ENCODE assay signal across 36 cellular contexts in genomic region chrX:49987651-49988050, GRCh38.
"Had no signal": no experiment of that assay in that cellular context is flagged by ENCODE, and none has a peak within 500 bp of the region (broad histone marks: within the 10 kb centered on the region; RNA-seq: fewer than 3 reads in every experiment).

No MANE protein-coding gene starts in this region.

- H3K27ac Mint-ChIP-seq: activated B cell treated with CpG ODN at 0.5 μM for 24 hours; activated CD4-positive, alpha-beta memory T cell treated with anti-CD3 and anti-CD28 coated beads for 36 hours; activated CD4-positive, alpha-beta T cell treated with anti-CD3 and anti-CD28 coated beads for 36 hours; activated CD4-positive, alpha-beta T cell treated with anti-CD3 and anti-CD28 coated beads, Interleukin-2, amount 10 ng/mL, durations not matched to agents 7 days and 5 days; activated CD8-positive, alpha-beta T cell treated with anti-CD3 and anti-CD28 coated beads for 36 hours; activated naive CD4-positive, alpha-beta T cell treated with anti-CD3 and anti-CD28 coated beads for 36 hours; activated naive CD8-positive, alpha-beta T cell treated with anti-CD3 and anti-CD28 coated beads for 36 hours; activated T-cell treated with anti-CD3 and anti-CD28 coated beads, Interleukin-2, amount 50 U/mL, for 72 hours; activated T-helper 1 cell treated with anti-CD3 and anti-CD28 coated beads, Interleukin-12 subunit alpha, Interleukin-12 subunit beta, Interleukin-2, Interleukin-4 antibody, amounts not matched to agents 30 ng/mL and 10 ng/mL and 1 ng/mL, durations not matched to agents 14 hours and 24 hours and 36 hours; activated T-helper 17 cell treated with anti-CD3 and anti-CD28 coated beads, Interleukin-2, amount 50 U/mL, for 72 hours; T-helper 1 cell treated with Interleukin-12 subunit alpha and Interleukin-12 subunit beta and Interleukin-4 antibody, amounts not matched to agents 30 μg/mL and 1 μg/mL, for 36 hours; T-helper 2 cell treated with Interferon-gamma antibody and Interleukin-4, amounts not matched to agents 5 μg/mL and 100 μg/mL, for 36 hours had no signal

- H3K27me3 Mint-ChIP-seq: activated B cell treated with CpG ODN at 0.5 μM for 24 hours; activated CD4-positive, alpha-beta memory T cell treated with anti-CD3 and anti-CD28 coated beads for 36 hours; activated CD4-positive, alpha-beta T cell treated with anti-CD3 and anti-CD28 coated beads for 36 hours; activated CD4-positive, alpha-beta T cell treated with anti-CD3 and anti-CD28 coated beads, Interleukin-2, amount 10 ng/mL, durations not matched to agents 7 days and 5 days; activated CD8-positive, alpha-beta T cell treated with anti-CD3 and anti-CD28 coated beads for 36 hours; activated naive CD8-positive, alpha-beta T cell treated with anti-CD3 and anti-CD28 coated beads for 36 hours; activated T-helper 17 cell treated with anti-CD3 and anti-CD28 coated beads, Interleukin-2, amount 50 U/mL, for 72 hours; brain; central memory CD8-positive, alpha-beta T cell had no signal

- H3K9me3 ChIP-seq: adrenal gland, ascending aorta had no signal

- DNase-seq: activated B cell treated with CpG ODN at 0.5 μM for 24 hours; activated CD4-positive, alpha-beta memory T cell treated with anti-CD3 and anti-CD28 coated beads for 36 hours; activated CD4-positive, alpha-beta T cell treated with anti-CD3 and anti-CD28 coated beads for 36 hours; activated CD4-positive, alpha-beta T cell treated with anti-CD3 and anti-CD28 coated beads for 48 hours; activated CD4-positive, alpha-beta T cell treated with anti-CD3 and anti-CD28 coated beads, Interleukin-2, amount 10 ng/mL, durations not matched to agents 7 days and 5 days; activated CD4-positive, CD25-positive, alpha-beta regulatory T cell treated with anti-CD3 and anti-CD28 coated beads, Interleukin-2, amount 50 U/mL, for 72 hours; activated CD8-positive, alpha-beta memory T cell treated with anti-CD3 and anti-CD28 coated beads, Interleukin-2, amount 50 U/mL, for 4 hours; activated CD8-positive, alpha-beta T cell treated with anti-CD3 and anti-CD28 coated beads for 36 hours; activated effector memory CD4-positive, alpha-beta T cell treated with anti-CD3 and anti-CD28 coated beads, Interleukin-2, amount 50 U/mL, for 16 hours; activated gamma-delta T cell treated with Interleukin-2 at 50 U/mL for 16 hours; activated naive CD4-positive, alpha-beta T cell; activated naive CD4-positive, alpha-beta T cell treated with anti-CD3 and anti-CD28 coated beads for 36 hours; activated naive CD4-positive, alpha-beta T cell treated with anti-CD3 and anti-CD28 coated beads, Interleukin-2, amount 50 U/mL, for 16 hours; activated naive CD8-positive, alpha-beta T cell treated with anti-CD3 and anti-CD28 coated beads for 36 hours; activated T-cell treated with anti-CD3 and anti-CD28 coated beads for 4 hours; activated T-cell treated with anti-CD3 and anti-CD28 coated beads, Interleukin-2, amount 50 U/mL, for 1 hour; activated T-cell treated with anti-CD3 and anti-CD28 coated beads, Interleukin-2, amount 50 U/mL, for 4 hours; activated T-cell treated with anti-CD3 and anti-CD28 coated beads, Interleukin-2, amount 50 U/mL, for 72 hours; adrenal gland; amniotic stem cell; caudate nucleus; cerebellar nuclear complex; SW 1271; T-helper 1 cell; T-helper 2 cell; T-helper 9 cell had no signal

- H3K27me3 ChIP-seq: adrenal gland, ascending aorta, cardiac muscle cell had no signal

- H3K36me3 ChIP-seq: adrenal gland, ascending aorta, cardiac muscle cell had no signal

- H3K4me1 ChIP-seq: adrenal gland, ascending aorta had no signal

- ATAC-seq: activated CD4-positive, alpha-beta T cell treated with anti-CD3 and anti-CD28 coated beads for 36 hours; activated CD8-positive, alpha-beta T cell treated with anti-CD3 and anti-CD28 coated beads for 36 hours; activated naive CD4-positive, alpha-beta T cell treated with anti-CD3 and anti-CD28 coated beads, Interleukin-2, amount 50 U/mL, for 72 hours; activated T-cell treated with anti-CD3 and anti-CD28 coated beads, Interleukin-2, amount 50 U/mL, for 4 hours; activated T-cell treated with anti-CD3 and anti-CD28 coated beads, Interleukin-2, amount 50 U/mL, for 72 hours; activated T-helper 17 cell treated with anti-CD3 and anti-CD28 coated beads, Interleukin-2, amount 50 U/mL, for 72 hours had no signal

- H3K4me3 Mint-ChIP-seq: activated B cell treated with CpG ODN at 0.5 μM for 24 hours; activated CD4-positive, alpha-beta memory T cell treated with anti-CD3 and anti-CD28 coated beads for 36 hours; activated CD4-positive, alpha-beta T cell treated with anti-CD3 and anti-CD28 coated beads for 36 hours; activated CD4-positive, alpha-beta T cell treated with anti-CD3 and anti-CD28 coated beads, Interleukin-2, amount 10 ng/mL, durations not matched to agents 7 days and 5 days; activated CD8-positive, alpha-beta T cell treated with anti-CD3 and anti-CD28 coated beads for 36 hours; activated naive CD4-positive, alpha-beta T cell treated with anti-CD3 and anti-CD28 coated beads for 36 hours; activated naive CD8-positive, alpha-beta T cell treated with anti-CD3 and anti-CD28 coated beads for 36 hours; activated T-cell treated with anti-CD3 and anti-CD28 coated beads, Interleukin-2, amount 50 U/mL, for 4 hours; activated T-cell treated with anti-CD3 and anti-CD28 coated beads, Interleukin-2, amount 50 U/mL, for 72 hours; activated T-helper 1 cell treated with anti-CD3 and anti-CD28 coated beads, Interleukin-12 subunit alpha, Interleukin-12 subunit beta, Interleukin-2, Interleukin-4 antibody, amounts not matched to agents 30 ng/mL and 10 ng/mL and 1 ng/mL, durations not matched to agents 14 hours and 24 hours and 36 hours; activated T-helper 17 cell treated with anti-CD3 and anti-CD28 coated beads, Interleukin-2, amount 50 U/mL, for 72 hours; central memory CD8-positive, alpha-beta T cell; T-helper 1 cell treated with Interleukin-12 subunit alpha and Interleukin-12 subunit beta and Interleukin-4 antibody, amounts not matched to agents 30 μg/mL and 1 μg/mL, for 36 hours; T-helper 2 cell treated with Interferon-gamma antibody and Interleukin-4, amounts not matched to agents 5 μg/mL and 100 μg/mL, for 36 hours had no signal

- H3K36me3 Mint-ChIP-seq: activated CD4-positive, alpha-beta memory T cell treated with anti-CD3 and anti-CD28 coated beads for 36 hours; activated naive CD4-positive, alpha-beta T cell treated with anti-CD3 and anti-CD28 coated beads, Interleukin-2, amount 50 U/mL, for 72 hours had no signal

- H3K4me3 ChIP-seq: adrenal gland, ascending aorta, cardiac muscle cell had no signal

- H3K4me1 Mint-ChIP-seq: activated B cell treated with CpG ODN at 0.5 μM for 24 hours; activated CD4-positive, alpha-beta T cell treated with anti-CD3 and anti-CD28 coated beads for 36 hours; activated CD4-positive, alpha-beta T cell treated with anti-CD3 and anti-CD28 coated beads, Interleukin-2, amount 10 ng/mL, durations not matched to agents 7 days and 5 days; activated naive CD8-positive, alpha-beta T cell treated with anti-CD3 and anti-CD28 coated beads for 36 hours; activated T-helper 17 cell treated with anti-CD3 and anti-CD28 coated beads, Interleukin-2, amount 50 U/mL, for 72 hours; central memory CD8-positive, alpha-beta T cell had no signal

- H3K27ac ChIP-seq: adrenal gland, ascending aorta, cardiac muscle cell, VCaP had no signal

- H3K9me3 Mint-ChIP-seq: activated B cell treated with CpG ODN at 0.5 μM for 24 hours; activated CD4-positive, alpha-beta memory T cell treated with anti-CD3 and anti-CD28 coated beads for 36 hours; activated CD4-positive, alpha-beta T cell treated with anti-CD3 and anti-CD28 coated beads, Interleukin-2, amount 10 ng/mL, durations not matched to agents 7 days and 5 days; activated CD8-positive, alpha-beta T cell treated with anti-CD3 and anti-CD28 coated beads for 36 hours; activated naive CD4-positive, alpha-beta T cell treated with anti-CD3 and anti-CD28 coated beads for 36 hours; activated naive CD4-positive, alpha-beta T cell treated with anti-CD3 and anti-CD28 coated beads, Interleukin-2, amount 50 U/mL, for 72 hours; activated naive CD8-positive, alpha-beta T cell treated with anti-CD3 and anti-CD28 coated beads for 36 hours; activated T-cell treated with anti-CD3 and anti-CD28 coated beads, Interleukin-2, amount 50 U/mL, for 4 hours; activated T-cell treated with anti-CD3 and anti-CD28 coated beads, Interleukin-2, amount 50 U/mL, for 72 hours; activated T-helper 1 cell treated with anti-CD3 and anti-CD28 coated beads, Interleukin-12 subunit alpha, Interleukin-12 subunit beta, Interleukin-2, Interleukin-4 antibody, amounts not matched to agents 30 ng/mL and 10 ng/mL and 1 ng/mL, durations not matched to agents 14 hours and 24 hours and 36 hours; activated T-helper 17 cell treated with anti-CD3 and anti-CD28 coated beads, Interleukin-2, amount 50 U/mL, for 72 hours; central memory CD8-positive, alpha-beta T cell; T-helper 1 cell treated with Interleukin-12 subunit alpha and Interleukin-12 subunit beta and Interleukin-4 antibody, amounts not matched to agents 30 μg/mL and 1 μg/mL, for 36 hours; T-helper 2 cell treated with Interferon-gamma antibody and Interleukin-4, amounts not matched to agents 5 μg/mL and 100 μg/mL, for 36 hours had no signal
